ENCODE assay signal across 9 cellular contexts in genomic region chr11:76872959-76873827, GRCh38.
"Had no signal": no experiment of that assay in that cellular context is flagged by ENCODE, and none has a peak within 500 bp of the region (broad histone marks: within the 10 kb centered on the region; RNA-seq: fewer than 3 reads in every experiment).

No MANE protein-coding gene starts in this region.

- H3K4me3 ChIP-seq: GM23338, HAP-1 had no signal

- H3K9me3 ChIP-seq: HAP-1 had no signal

- H3K36me3 ChIP-seq: HAP-1 had no signal

- FAIRE-seq: H1, HTR-8/SVneo had no signal

- ATAC-seq: GM23338, HCT116 had no signal

- H2AFZ ChIP-seq: GM23338 had no signal

- H3K4me2 ChIP-seq: GM23338 had no signal

- DNase-seq: H7, HFFc6, IMR-90, KBM-7 had no signal
